Comparison of ENCODE assay signal across 1 cellular context in genomic region chr3:126704494-126705214, GRCh38.
TF ChIP-seq lines count a peak whose summit lies in the region.

No MANE protein-coding gene starts in this region.

TF ChIP-seq in HepG2, 621 proteins besides CTCF, POLR2A, EP300 and RAD21 (continues in another document):
- TF ChIP-seq NFAT5 (CRISPR knock-in tag; IDR thresholded peaks at IDR 0.05), result 0 out of 2 replicates have a peak, but pooled peaks have one; percentile 50
- no peak for TF ChIP-seq ZMYM3 (CRISPR knock-in tag; IDR thresholded peaks at IDR 0.05)
- 0 out of 2 replicates have a peak, but pooled peaks have one; percentile 65 for TF ChIP-seq SRY (CRISPR knock-in tag; IDR thresholded peaks at IDR 0.05)
- TF ChIP-seq BRF2 (CRISPR knock-in tag; IDR thresholded peaks at IDR 0.05), result no peak
- TF ChIP-seq ZFP82 (CRISPR knock-in tag; IDR thresholded peaks at IDR 0.05; ENCODE audit: borderline replicate concordance), result no peak
- TF ChIP-seq ZNF766 (CRISPR knock-in tag; IDR thresholded peaks at IDR 0.05; ENCODE audit: borderline replicate concordance), result no peak
- no peak for TF ChIP-seq ETS1 (CRISPR knock-in tag; IDR thresholded peaks at IDR 0.05)
- TF ChIP-seq XRCC5 (optimal IDR thresholded peaks at IDR 0.05; ENCODE audit: low read length), result no peak
- no peak for TF ChIP-seq NAIF1 (CRISPR knock-in tag; IDR thresholded peaks at IDR 0.05; ENCODE audit: borderline replicate concordance)
- TF ChIP-seq ZNF232 (CRISPR knock-in tag; IDR thresholded peaks at IDR 0.05; ENCODE audit: borderline replicate concordance), result no peak
- TF ChIP-seq ATF1 (CRISPR knock-in tag; IDR thresholded peaks at IDR 0.05), result no peak
- peak; percentile 64 for TF ChIP-seq CHCHD3 (CRISPR knock-in tag; IDR thresholded peaks at IDR 0.05)
- TF ChIP-seq SRSF4 (IDR thresholded peaks at IDR 0.05; ENCODE audit: low read depth, low read length, poor library complexity, severe bottlenecking), result no peak
- no peak for TF ChIP-seq UBTF (CRISPR knock-in tag; IDR thresholded peaks at IDR 0.05)
- no peak for TF ChIP-seq ZNF280B (CRISPR knock-in tag; IDR thresholded peaks at IDR 0.05; ENCODE audit: borderline replicate concordance)
- TF ChIP-seq ZNF143 (CRISPR knock-in tag; IDR thresholded peaks at IDR 0.05), result no peak
- TF ChIP-seq ONECUT2 (CRISPR knock-in tag; IDR thresholded peaks at IDR 0.05), result no peak
- TF ChIP-seq BCL3 (CRISPR knock-in tag; IDR thresholded peaks at IDR 0.05), result 0 out of 2 replicates have a peak, but pooled peaks have one; percentile 13
- TF ChIP-seq ZBTB43 (CRISPR knock-in tag; conservative IDR thresholded peaks at IDR 0.05), result no peak
- TF ChIP-seq ZNF160 (CRISPR knock-in tag; IDR thresholded peaks at IDR 0.05), result peak; percentile 38; the same call in 1 of the 2 replicates
- no peak for TF ChIP-seq ZFP36 (IDR thresholded peaks at IDR 0.05; ENCODE audit: borderline replicate concordance, low read depth, low read length, partially characterized antibody)
- no peak for TF ChIP-seq PBX2 (CRISPR knock-in tag; IDR thresholded peaks at IDR 0.05)
- TF ChIP-seq TFDP1 (CRISPR knock-in tag; IDR thresholded peaks at IDR 0.05; ENCODE audit: borderline replicate concordance), result no peak
- no peak for TF ChIP-seq ATF5 (CRISPR knock-in tag; IDR thresholded peaks at IDR 0.05; ENCODE audit: low read depth)
- no peak for TF ChIP-seq SRSF9 (IDR thresholded peaks at IDR 0.05; ENCODE audit: borderline replicate concordance, insufficient read depth, low read depth, low read length, poor library complexity, severe bottlenecking)
- no peak for TF ChIP-seq FOXP1 (IDR thresholded peaks at IDR 0.05)
- TF ChIP-seq FOXP1 (CRISPR knock-in tag; IDR thresholded peaks at IDR 0.05), result no peak
- no peak for TF ChIP-seq ZNF577 (CRISPR knock-in tag; IDR thresholded peaks at IDR 0.05; ENCODE audit: borderline replicate concordance, low read depth)
- TF ChIP-seq KDM5A (IDR thresholded peaks at IDR 0.05; ENCODE audit: borderline replicate concordance, low read length), result peak; percentile 58; the same call in 1 of the 2 replicates
- TF ChIP-seq ZNF253 (CRISPR knock-in tag; IDR thresholded peaks at IDR 0.05; ENCODE audit: borderline replicate concordance), result 0 out of 2 replicates have a peak, but pooled peaks have one; percentile 51
- TF ChIP-seq FOXJ3 (CRISPR knock-in tag; IDR thresholded peaks at IDR 0.05; ENCODE audit: borderline replicate concordance), result no peak
- TF ChIP-seq TCF12 (IDR thresholded peaks at IDR 0.05), result no peak
- no peak for TF ChIP-seq TCF12 (CRISPR knock-in tag; IDR thresholded peaks at IDR 0.05)
- no peak for TF ChIP-seq SMC3 (IDR thresholded peaks at IDR 0.05; ENCODE audit: low read length)
- TF ChIP-seq ZNF468 (CRISPR knock-in tag; IDR thresholded peaks at IDR 0.05), result 0 out of 2 replicates have a peak, but pooled peaks have one; percentile 12
- TF ChIP-seq ZNF7 (CRISPR knock-in tag; IDR thresholded peaks at IDR 0.05), result no peak
- 0 out of 2 replicates have a peak, but pooled peaks have one; percentile 3 for TF ChIP-seq ZNF564 (CRISPR knock-in tag; IDR thresholded peaks at IDR 0.05)
- TF ChIP-seq FOXO4 (CRISPR knock-in tag; conservative IDR thresholded peaks at IDR 0.05), result 0 out of 2 replicates have a peak, but pooled peaks have one; percentile 33
- TF ChIP-seq MIER3 (CRISPR knock-in tag; IDR thresholded peaks at IDR 0.05; ENCODE audit: borderline replicate concordance), result no peak
- peak; percentile 61; the same call in 1 of the 2 replicates for TF ChIP-seq IRX3 (CRISPR knock-in tag; IDR thresholded peaks at IDR 0.05; ENCODE audit: borderline replicate concordance, low read depth)
- TF ChIP-seq NFATC3 (CRISPR knock-in tag; IDR thresholded peaks at IDR 0.05), result no peak
